ENCODE assay signal across 20 cellular contexts in genomic region chr2:108912629-108912902, GRCh38.
A peak's percentile ranks its signal among the peaks of the same experiment; 100 is the strongest.
DNase-seq lines count a peak whose midpoint lies in the region; ATAC-seq and TF ChIP-seq lines count a peak whose summit lies in the region.
"Had no signal": no experiment of that assay in that cellular context is flagged by ENCODE, and none has a peak within 500 bp of the region (broad histone marks: within the 10 kb centered on the region; RNA-seq: fewer than 3 reads in every experiment).

No MANE protein-coding gene starts in this region.

- DNase-seq in activated CD4-positive, alpha-beta memory T cell treated with anti-CD3 and anti-CD28 coated beads, Interleukin-2, amount 10 ng/mL, durations not matched to agents 7 days and 5 days: peak; percentile 5
- DNase-seq in activated CD4-positive, alpha-beta memory T cell treated with anti-CD3 and anti-CD28 coated beads for 36 hours: no peak
- DNase-seq in coronary artery (ENCODE audit: low spot score) (peak; percentile 43), lower leg skin (ENCODE audit: low spot score in 2 of 2) (peak; percentile 3 to 74), nephron progenitor cell (no peak)
- DNase-seq in natural killer cell treated with Interleukin-12 subunit alpha and Interleukin-12 subunit beta and Interleukin-15 and Interleukin-18, amount 100 ng/mL, for 72 hours (ENCODE audit: low spot score): no peak
- DNase-seq in activated T-cell treated with anti-CD3 and anti-CD28 coated beads, Interleukin-2, amount 50 U/mL, for 48 hours: no peak
- DNase-seq: AML-193, Caco-2, Calu3, DMS79 treated with DMSO at 0.1 percent for 48 hours, GF-D8 had no signal

- H3K27ac ChIP-seq in coronary artery: no peak overlapping the region
- H3K27ac ChIP-seq: 22Rv1; A549; BLaER1 treated with 17β-estradiol and CSF1 and Interleukin-3, amounts not matched to agents 10 nM and 100 nM; C4-2B had no signal

- TF ChIP-seq POLR2A in lower leg skin (IDR thresholded peaks at IDR 0.05): no peak

- H3K27me3 Mint-ChIP-seq in activated CD4-positive, alpha-beta memory T cell treated with anti-CD3 and anti-CD28 coated beads, Interleukin-2, amount 10 ng/mL, durations not matched to agents 7 days and 5 days: no peaks in the 10 kb centered on the region
- H3K27me3 Mint-ChIP-seq in activated CD4-positive, alpha-beta memory T cell treated with anti-CD3 and anti-CD28 coated beads for 36 hours: no peaks in the 10 kb centered on the region
- peaks cover 3% of the 10 kb centered on the region for H3K27me3 Mint-ChIP-seq in nephron progenitor cell (ENCODE audit: low read depth, poor library complexity)
- H3K27me3 Mint-ChIP-seq in natural killer cell treated with Interleukin-12 subunit alpha and Interleukin-12 subunit beta and Interleukin-15 and Interleukin-18, amount 100 ng/mL, for 72 hours: no peaks in the 10 kb centered on the region
- H3K27me3 Mint-ChIP-seq: B cell; CD4-positive, alpha-beta T cell had no signal

- CTCF ChIA-PET in activated CD4-positive, alpha-beta memory T cell treated with anti-CD3 and anti-CD28 coated beads, Interleukin-2, amount 10 ng/mL, durations not matched to agents 7 days and 5 days (lab: Charles Lee): no interaction called here
- CTCF ChIA-PET in activated CD4-positive, alpha-beta memory T cell treated with anti-CD3 and anti-CD28 coated beads for 36 hours (lab: Charles Lee): interaction anchor here (0.6 kb wide), 1 partner anchor 628 kb away, joined by 3 read pairs; no protein-coding TSS in a partner anchor

- H3K9me3 Mint-ChIP-seq in activated CD4-positive, alpha-beta memory T cell treated with anti-CD3 and anti-CD28 coated beads, Interleukin-2, amount 10 ng/mL, durations not matched to agents 7 days and 5 days: no peaks in the 10 kb centered on the region
- H3K9me3 Mint-ChIP-seq in activated CD4-positive, alpha-beta memory T cell treated with anti-CD3 and anti-CD28 coated beads for 36 hours: no peaks in the 10 kb centered on the region
- no peaks in the 10 kb centered on the region for H3K9me3 Mint-ChIP-seq in nephron progenitor cell
- H3K9me3 Mint-ChIP-seq in natural killer cell treated with Interleukin-12 subunit alpha and Interleukin-12 subunit beta and Interleukin-15 and Interleukin-18, amount 100 ng/mL, for 72 hours: no peaks in the 10 kb centered on the region
- H3K9me3 Mint-ChIP-seq: CD4-positive, alpha-beta T cell; CD8-positive, alpha-beta T cell had no signal

- no peak for TF ChIP-seq CTCF in coronary artery (IDR thresholded peaks at IDR 0.05)
- no peak for TF ChIP-seq CTCF in lower leg skin (IDR thresholded peaks at IDR 0.05)
- no peak for TF ChIP-seq CTCF in nephron progenitor cell (IDR thresholded peaks at IDR 0.05)

- no peak overlapping the region for H3K4me3 Mint-ChIP-seq in activated CD4-positive, alpha-beta memory T cell treated with anti-CD3 and anti-CD28 coated beads, Interleukin-2, amount 10 ng/mL, durations not matched to agents 7 days and 5 days
- H3K4me3 Mint-ChIP-seq in activated CD4-positive, alpha-beta memory T cell treated with anti-CD3 and anti-CD28 coated beads for 36 hours: no peak overlapping the region
- no peak overlapping the region for H3K4me3 Mint-ChIP-seq in nephron progenitor cell
- no peak overlapping the region for H3K4me3 Mint-ChIP-seq in natural killer cell treated with Interleukin-12 subunit alpha and Interleukin-12 subunit beta and Interleukin-15 and Interleukin-18, amount 100 ng/mL, for 72 hours
- H3K4me3 Mint-ChIP-seq: B cell; CD4-positive, alpha-beta T cell; CD8-positive, alpha-beta T cell had no signal

- no peaks in the 10 kb centered on the region for H3K4me1 Mint-ChIP-seq in activated CD4-positive, alpha-beta memory T cell treated with anti-CD3 and anti-CD28 coated beads, Interleukin-2, amount 10 ng/mL, durations not matched to agents 7 days and 5 days
- no peaks in the 10 kb centered on the region for H3K4me1 Mint-ChIP-seq in activated CD4-positive, alpha-beta memory T cell treated with anti-CD3 and anti-CD28 coated beads for 36 hours (ENCODE audit: low read depth)
- H3K4me1 Mint-ChIP-seq in nephron progenitor cell: peaks cover 19% of the 10 kb centered on the region
- H3K4me1 Mint-ChIP-seq in natural killer cell treated with Interleukin-12 subunit alpha and Interleukin-12 subunit beta and Interleukin-15 and Interleukin-18, amount 100 ng/mL, for 72 hours (ENCODE audit: low read depth in 2 of 2): no peaks in the 10 kb centered on the region
- H3K4me1 Mint-ChIP-seq: B cell had no signal

- H3K4me3 ChIP-seq in coronary artery (no peak overlapping the region), lower leg skin (ENCODE audit: low read depth, poor library complexity, severe bottlenecking) (no peak overlapping the region)
- H3K4me3 ChIP-seq: A549; BLaER1 treated with 17β-estradiol and CSF1 and Interleukin-3, amounts not matched to agents 10 nM and 100 nM had no signal

- ATAC-seq in natural killer cell treated with Interleukin-12 subunit alpha and Interleukin-12 subunit beta and Interleukin-15 and Interleukin-18, amount 100 ng/mL, for 72 hours: no peak
- no peak for ATAC-seq in GM18873 (IDR thresholded peaks at IDR 0.05; ENCODE audit: low FRiP score, unreplicated experiment)
- ATAC-seq: A549; CD8-positive, alpha-beta T cell had no signal

- intact Hi-C loops in activated CD4-positive, alpha-beta memory T cell treated with anti-CD3 and anti-CD28 coated beads for 36 hours (cut with micrococcal nuclease): no loop called here
- intact Hi-C loops in lower leg skin (cut with DNase I; ENCODE audit: low total_unique reads): no loop called here

- POLR2A ChIA-PET in activated CD4-positive, alpha-beta memory T cell treated with anti-CD3 and anti-CD28 coated beads, Interleukin-2, amount 10 ng/mL, durations not matched to agents 7 days and 5 days (lab: Charles Lee): no interaction called here
- POLR2A ChIA-PET in activated CD4-positive, alpha-beta memory T cell treated with anti-CD3 and anti-CD28 coated beads for 36 hours (lab: Charles Lee): no interaction called here

- no peak overlapping the region for H3K27ac Mint-ChIP-seq in activated CD4-positive, alpha-beta memory T cell treated with anti-CD3 and anti-CD28 coated beads, Interleukin-2, amount 10 ng/mL, durations not matched to agents 7 days and 5 days
- no peak overlapping the region for H3K27ac Mint-ChIP-seq in activated CD4-positive, alpha-beta memory T cell treated with anti-CD3 and anti-CD28 coated beads for 36 hours
- H3K27ac Mint-ChIP-seq in nephron progenitor cell: peak overlapping the region; percentile 29
- no peak overlapping the region for H3K27ac Mint-ChIP-seq in natural killer cell treated with Interleukin-12 subunit alpha and Interleukin-12 subunit beta and Interleukin-15 and Interleukin-18, amount 100 ng/mL, for 72 hours
- H3K27ac Mint-ChIP-seq: B cell; CD4-positive, alpha-beta T cell; CD8-positive, alpha-beta T cell had no signal

- 66 to 71% methylated on average over 5 of the region's 5 CpGs for WGBS in lower leg skin, 2 donors

- H3K36me3 Mint-ChIP-seq in activated CD4-positive, alpha-beta memory T cell treated with anti-CD3 and anti-CD28 coated beads, Interleukin-2, amount 10 ng/mL, durations not matched to agents 7 days and 5 days (ENCODE audit: low read depth): no peaks in the 10 kb centered on the region
- no peaks in the 10 kb centered on the region for H3K36me3 Mint-ChIP-seq in activated CD4-positive, alpha-beta memory T cell treated with anti-CD3 and anti-CD28 coated beads for 36 hours
- H3K36me3 Mint-ChIP-seq in nephron progenitor cell (ENCODE audit: low read depth): peaks cover 18% of the 10 kb centered on the region
- no peaks in the 10 kb centered on the region for H3K36me3 Mint-ChIP-seq in natural killer cell treated with Interleukin-12 subunit alpha and Interleukin-12 subunit beta and Interleukin-15 and Interleukin-18, amount 100 ng/mL, for 72 hours

Comparison
In these comparisons a context has a peak if more than half of its experiments do, and no peak if none do; other contexts are left out.
1. DNase-seq: peak in activated CD4-positive, alpha-beta memory T cell treated with anti-CD3 and anti-CD28 coated beads, Interleukin-2, amount 10 ng/mL, durations not matched to agents 7 days and 5 days (single experiment), coronary artery (single experiment) and lower leg skin (2 of 2); none in activated CD4-positive, alpha-beta memory T cell treated with anti-CD3 and anti-CD28 coated beads for 36 hours (single experiment), nephron progenitor cell (single experiment), natural killer cell treated with Interleukin-12 subunit alpha and Interleukin-12 subunit beta and Interleukin-15 and Interleukin-18, amount 100 ng/mL, for 72 hours (single experiment) and activated T-cell treated with anti-CD3 and anti-CD28 coated beads, Interleukin-2, amount 50 U/mL, for 48 hours (0 of 2).